1 cellular context compared by ENCODE assay signal in the genomic region with DNA sequence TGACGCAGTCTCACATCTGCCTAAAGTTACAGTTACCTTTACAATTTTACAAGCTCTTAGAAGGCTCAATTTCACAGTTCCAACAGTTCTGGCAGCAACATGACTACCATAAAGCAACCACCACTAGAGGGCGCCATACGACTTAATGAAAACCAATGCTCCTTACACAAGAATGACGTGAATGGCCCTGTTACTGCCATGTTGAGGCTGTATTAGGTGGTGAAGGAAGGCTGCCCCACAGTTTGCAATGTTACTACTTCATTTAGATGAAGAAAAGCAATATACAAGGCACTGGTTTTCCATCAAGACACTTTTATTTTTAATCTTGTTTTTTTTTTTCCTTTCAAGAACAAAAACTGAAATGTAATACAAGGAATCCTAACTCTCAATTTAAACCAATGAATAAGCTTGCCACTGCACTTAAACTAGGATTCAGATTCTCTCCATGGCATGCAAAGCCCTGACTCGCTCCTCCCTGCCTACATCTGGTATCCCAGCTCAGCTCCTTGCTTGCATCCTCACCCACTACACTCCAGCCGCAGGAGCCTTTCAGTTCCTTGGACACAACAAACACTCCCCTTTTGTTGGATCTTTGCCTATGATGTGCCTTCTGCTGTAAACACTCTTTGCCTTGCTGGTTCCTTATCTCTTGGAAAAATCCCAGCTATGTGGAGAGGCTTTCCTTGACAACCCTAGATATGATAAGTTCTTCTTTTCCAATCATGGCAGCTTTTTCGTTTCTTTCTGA.
A peak's percentile ranks its signal among the peaks of the same experiment; 100 is the strongest.
TF ChIP-seq lines count a peak whose summit lies in the region.

No MANE protein-coding gene starts in this region.

TF ChIP-seq in K562, 482 proteins besides CTCF, POLR2A, EP300 and RAD21 (continued from another document and continues in another):
- peak; percentile 8 for TF ChIP-seq CTCFL (IDR thresholded peaks at IDR 0.05; ENCODE audit: borderline replicate concordance, insufficient read depth, low read depth, low read length, poor library complexity, severe bottlenecking)
- no peak for TF ChIP-seq WHSC1 (IDR thresholded peaks at IDR 0.05; ENCODE audit: low read length)
- TF ChIP-seq AFF4 (CRISPR knock-in tag; IDR thresholded peaks at IDR 0.05) = no peak
- TF ChIP-seq SAFB (IDR thresholded peaks at IDR 0.05; ENCODE audit: borderline replicate concordance, low read depth, low read length) = no peak
- no peak for TF ChIP-seq ZNF79 (CRISPR knock-in tag; IDR thresholded peaks at IDR 0.05; ENCODE audit: low read depth)
- TF ChIP-seq ZC3H11A (IDR thresholded peaks at IDR 0.05; ENCODE audit: low read depth, low read length) = no peak
- no peak for TF ChIP-seq ZNF121 (CRISPR knock-in tag; conservative IDR thresholded peaks at IDR 0.05)
- no peak for TF ChIP-seq NCOA2 (IDR thresholded peaks at IDR 0.05; ENCODE audit: partially characterized antibody in 2 of 2)
- TF ChIP-seq ATF6 (CRISPR knock-in tag; IDR thresholded peaks at IDR 0.05) = no peak
- TF ChIP-seq ZBTB26 (CRISPR knock-in tag; IDR thresholded peaks at IDR 0.05) = no peak
- TF ChIP-seq NFXL1 (CRISPR knock-in tag; IDR thresholded peaks at IDR 0.05) = no peak
- TF ChIP-seq ZNF143 (CRISPR knock-in tag; IDR thresholded peaks at IDR 0.05) = no peak
- TF ChIP-seq ZNF12 (CRISPR knock-in tag; IDR thresholded peaks at IDR 0.05) = no peak
- no peak for TF ChIP-seq KLF13 (tag; IDR thresholded peaks at IDR 0.05; ENCODE audit: borderline replicate concordance, low read depth)
- TF ChIP-seq SREBF2 (CRISPR knock-in tag; IDR thresholded peaks at IDR 0.05) = no peak
- TF ChIP-seq ZNF551 (CRISPR knock-in tag; IDR thresholded peaks at IDR 0.05) = no peak
- no peak for TF ChIP-seq MECOM (CRISPR knock-in tag; IDR thresholded peaks at IDR 0.05)
- no peak for TF ChIP-seq ZNF197 (CRISPR knock-in tag; IDR thresholded peaks at IDR 0.05; ENCODE audit: low read depth)
- no peak for TF ChIP-seq ZFP30 (CRISPR knock-in tag; IDR thresholded peaks at IDR 0.05; ENCODE audit: borderline replicate concordance)
- TF ChIP-seq DIDO1 (tag; IDR thresholded peaks at IDR 0.05; ENCODE audit: low read depth) = no peak
- no peak for TF ChIP-seq ETV5 (CRISPR knock-in tag; IDR thresholded peaks at IDR 0.05; ENCODE audit: low read depth)
- no peak for TF ChIP-seq DDX20 (tag; IDR thresholded peaks at IDR 0.05; ENCODE audit: low read depth)
- TF ChIP-seq MEF2A (IDR thresholded peaks at IDR 0.05; ENCODE audit: control insufficient read depth, low read depth, low read length) = no peak
- TF ChIP-seq ZNF445 (CRISPR knock-in tag; IDR thresholded peaks at IDR 0.05; ENCODE audit: low read depth) = no peak
- TF ChIP-seq ZNF263 (CRISPR knock-in tag; IDR thresholded peaks at IDR 0.05; ENCODE audit: borderline replicate concordance) = no peak
- no peak for TF ChIP-seq TCF7L2 (IDR thresholded peaks at IDR 0.05; ENCODE audit: low read depth, low read length)
- no peak for TF ChIP-seq TOE1 (IDR thresholded peaks at IDR 0.05; ENCODE audit: borderline replicate concordance)
- no peak for TF ChIP-seq TOE1 (CRISPR knock-in tag; IDR thresholded peaks at IDR 0.05; ENCODE audit: borderline replicate concordance, low read depth)
- no peak for TF ChIP-seq GABPB1 (CRISPR knock-in tag; IDR thresholded peaks at IDR 0.05)
- no peak for TF ChIP-seq ZKSCAN1 (IDR thresholded peaks at IDR 0.05; ENCODE audit: low read depth, low read length)
- peak; percentile 65; the same call in 1 of the 2 replicates for TF ChIP-seq FOXJ2 (tag; IDR thresholded peaks at IDR 0.05)
- 0 out of 2 replicates have a peak, but pooled peaks have one; percentile 8 for TF ChIP-seq DEAF1 (CRISPR knock-in tag; IDR thresholded peaks at IDR 0.05)
- TF ChIP-seq IRF1 (CRISPR knock-in tag; IDR thresholded peaks at IDR 0.05; ENCODE audit: borderline replicate concordance) = no peak
- no peak for TF ChIP-seq NR2C1 (IDR thresholded peaks at IDR 0.05)
- TF ChIP-seq NR2C1 (tag; IDR thresholded peaks at IDR 0.05) = no peak
- TF ChIP-seq ZNF57 (CRISPR knock-in tag; IDR thresholded peaks at IDR 0.05) = no peak
- TF ChIP-seq ATF7 (IDR thresholded peaks at IDR 0.05) = peak; percentile 22; the same call in 1 of the 2 replicates
- TF ChIP-seq ELF2 (CRISPR knock-in tag; IDR thresholded peaks at IDR 0.05) = no peak
- TF ChIP-seq CREM (IDR thresholded peaks at IDR 0.05; ENCODE audit: low read depth) = peak; percentile 63
